15 cellular contexts compared by ENCODE assay signal in the genomic region with DNA sequence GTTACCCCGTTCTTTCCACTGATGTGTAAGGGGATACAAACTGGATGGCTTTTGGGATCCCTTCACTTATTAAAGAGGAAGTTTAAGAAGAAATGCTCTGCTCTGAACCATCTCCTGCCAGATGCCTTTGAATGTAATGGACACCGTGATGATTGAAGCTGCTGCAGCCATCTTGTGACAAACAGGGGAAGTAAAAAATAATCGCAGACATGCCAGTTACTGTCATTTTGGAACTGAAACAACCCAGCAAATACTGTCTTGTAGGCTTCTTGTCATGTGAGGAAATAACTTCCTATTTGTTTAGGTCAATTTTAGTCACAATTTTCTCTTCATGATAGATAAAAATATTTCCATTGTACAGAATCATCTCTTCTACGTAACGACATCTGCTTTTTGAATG.
A peak's percentile ranks its signal among the peaks of the same experiment; 100 is the strongest.
DNase-seq lines count a peak whose midpoint lies in the region; ATAC-seq and TF ChIP-seq lines count a peak whose summit lies in the region.
"Had no signal": no experiment of that assay in that cellular context is flagged by ENCODE, and none has a peak within 500 bp of the region (broad histone marks: within the 10 kb centered on the region; RNA-seq: fewer than 3 reads in every experiment).

No MANE protein-coding gene starts in this region.

- intact Hi-C loops in left cardiac atrium (cut with DNase I) = no loop called here

- H3K4me3 ChIP-seq in brain microvascular endothelial cell (ENCODE audit: low read depth, low read length) = no peak overlapping the region
- H3K4me3 ChIP-seq: thyroid gland had no signal

- no peaks in the 10 kb centered on the region for H3K36me3 ChIP-seq in brain microvascular endothelial cell (replicated peaks)
- H3K36me3 ChIP-seq: thyroid gland, WERI-Rb-1 had no signal

- TF ChIP-seq CTCF in brain microvascular endothelial cell (IDR thresholded peaks at IDR 0.05; ENCODE audit: low read depth, low read length, missing control alignments) = no peak

- ATAC-seq in GM19035 (IDR thresholded peaks at IDR 0.05; ENCODE audit: unreplicated experiment) (peak; percentile 64), GM21786 (IDR thresholded peaks at IDR 0.05; ENCODE audit: unreplicated experiment) (peak; percentile 89), HG03432 (IDR thresholded peaks at IDR 0.05; ENCODE audit: unreplicated experiment) (peak; percentile 81), left cardiac atrium (no peak)
- ATAC-seq: HepG2 had no signal

- no peak for DNase-seq in substantia nigra (lab: John Stamatoyannopoulos, UW)
- no peak for DNase-seq in NCI-H146 (lab: John Stamatoyannopoulos, UW)
- DNase-seq in brain microvascular endothelial cell = no peak
- DNase-seq in left cardiac atrium = no peak
- DNase-seq: activated effector memory CD4-positive, alpha-beta T cell treated with anti-CD3 and anti-CD28 coated beads, Interleukin-2, amount 50 U/mL, for 16 hours; aorta; mesendoderm; SK-N-SH; stimulated activated CD4-positive, alpha-beta T cell treated with anti-CD3 and anti-CD28 coated beads, Interleukin-2, amount 100 ng/mL, for 24 hours; thyroid gland; WERI-Rb-1 had no signal

- no peaks in the 10 kb centered on the region for H3K27me3 ChIP-seq in brain microvascular endothelial cell (replicated peaks)
- H3K27me3 ChIP-seq: thyroid gland had no signal

- H3K27ac ChIP-seq in substantia nigra (ENCODE audit: low read depth, low read length, poor library complexity, severe bottlenecking) = no peak overlapping the region
- H3K27ac ChIP-seq in brain microvascular endothelial cell = no peak overlapping the region
- H3K27ac ChIP-seq: thyroid gland, WERI-Rb-1 had no signal

- in situ Hi-C loops in brain microvascular endothelial cell (cut with HindIII; ENCODE audit: low pct_ligation_motif_present, low sequenced_read_pairs) = no loop called here

Comparison
In these comparisons a context has a peak if more than half of its experiments do, and no peak if none do; other contexts are left out.
1. ATAC-seq: peak in GM19035 (single experiment), GM21786 (single experiment) and HG03432 (single experiment); none in left cardiac atrium (0 of 2).